1 cellular context compared by ENCODE assay signal in genomic region chr9:69834591-69835184, GRCh38.
TF ChIP-seq lines count a peak whose summit lies in the region.

No MANE protein-coding gene starts in this region.

TF ChIP-seq in neural cell, 6 proteins besides CTCF, POLR2A, EP300 and RAD21 (continued from another document):
- TF ChIP-seq REST (IDR thresholded peaks at IDR 0.05; ENCODE audit: borderline replicate concordance), result no peak
- TF ChIP-seq SMC3 (conservative IDR thresholded peaks at IDR 0.05; ENCODE audit: poor library complexity), result no peak
